22 cellular contexts compared by ENCODE assay signal in the genomic region with DNA sequence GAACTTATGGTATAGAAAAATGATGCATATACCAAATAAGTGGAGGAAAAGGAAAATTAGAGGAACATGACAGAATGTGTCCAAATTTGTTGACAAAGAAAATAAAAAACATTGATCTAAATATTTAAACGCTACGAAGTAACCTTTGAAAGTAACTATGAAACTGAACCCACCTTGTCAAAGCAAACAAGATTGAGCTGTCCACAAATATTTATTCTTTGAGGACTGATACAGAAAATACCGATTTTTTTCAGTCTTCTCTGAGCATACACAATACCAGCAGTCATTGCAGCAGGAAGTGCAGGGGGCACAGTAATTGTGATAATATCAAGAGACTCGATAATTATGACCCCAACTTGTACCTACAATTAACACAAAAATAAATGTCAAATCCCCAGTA. TPM values are rescaled to one million over a fixed set of nuclear protein-coding genes. Genes with fewer than 3 reads are reported as not detected.
A peak's percentile ranks its signal among the peaks of the same experiment; 100 is the strongest.
DNase-seq lines count a peak whose midpoint lies in the region; ATAC-seq, FAIRE-seq and TF ChIP-seq lines count a peak whose summit lies in the region.
"Had no signal": no experiment of that assay in that cellular context is flagged by ENCODE, and none has a peak within 500 bp of the region (broad histone marks: within the 10 kb centered on the region; RNA-seq: fewer than 3 reads in every experiment).

No MANE protein-coding gene starts in this region.

- H3K36me3 ChIP-seq in HepG2 (replicated peaks in 1 of 2; ENCODE audit: control insufficient read depth in 1 of 2, insufficient read depth in 2 of 2, low read length in 2 of 2), result peaks cover 9 to 67% of the 10 kb centered on the region in 2 experiments
- peaks cover 47% of the 10 kb centered on the region for H3K36me3 ChIP-seq in PC-3 (ENCODE audit: low read depth, low read length)

- H3K4me3 ChIP-seq in HepG2 (replicated peaks in 1 of 3; ENCODE audit: insufficient read depth in 1 of 3, low read depth in 2 of 3, low read length in 3 of 3) (no peak overlapping the region), PC-3 (ENCODE audit: low read length) (no peak overlapping the region)
- H3K4me3 ChIP-seq: Peyer's patch, SJCRH30 had no signal

- FAIRE-seq in HepG2 (lab: Jason Lieb, UNC), result peak; percentile 28
- FAIRE-seq: GM19239, H1 had no signal

- 2% methylated on average over 4 of the region's 4 CpGs for WGBS in HepG2 (ENCODE audit: low lambda C conversion rate)

- H3K9me3 ChIP-seq in HepG2 (ENCODE audit: low read length) (no peaks in the 10 kb centered on the region), PC-3 (ENCODE audit: low read length) (no peaks in the 10 kb centered on the region)
- H3K9me3 ChIP-seq: Peyer's patch, SJCRH30 had no signal

- H3K27ac ChIP-seq in HepG2 (ENCODE audit: extremely low read length, insufficient read depth, low read length), result peak overlapping the region; percentile 46
- no peak overlapping the region for H3K27ac ChIP-seq in PC-3 (ENCODE audit: low read length)
- H3K27ac ChIP-seq: 22Rv1, Peyer's patch, SJCRH30 had no signal

- TF ChIP-seq RAD21 in HepG2 (CRISPR knock-in tag; IDR thresholded peaks at IDR 0.05), result no peak

- TF ChIP-seq CTCF in HepG2 (CRISPR knock-in tag; IDR thresholded peaks at IDR 0.05) (no peak), PC-3 (conservative IDR thresholded peaks at IDR 0.05; ENCODE audit: low read depth, low read length) (no peak)

- peak in 2 of 3 experiments; percentile 36 to 84 for DNase-seq in NCI-H1417 (lab: John Stamatoyannopoulos, UW)
- DNase-seq in NCI-H1417 treated with DMSO at 0.1 percent for 48 hours (lab: John Stamatoyannopoulos, UW), result no peak
- peak; percentile 34 for DNase-seq in NCI-H774 (lab: John Stamatoyannopoulos, UW)
- DNase-seq in HepG2 (ENCODE audit: low spot score), result peak; percentile 68
- no peak for DNase-seq in GM19240 (ENCODE audit: insufficient read length, low spot score)
- DNase-seq in PC-3, result no peak
- DNase-seq: AML-193; C1 segment of cervical spinal cord; CD8-positive, alpha-beta memory T cell; EL; GF-D8; KG1; NCI-H1694 treated with DMSO at 0.1 percent for 48 hours; NCI-H446; NCI-H526 treated with DMSO at 0.1 percent for 48 hours; Peyer's patch; SJCRH30 had no signal

- peaks cover 24% of the 10 kb centered on the region for H3K4me1 ChIP-seq in HepG2 (ENCODE audit: insufficient read depth, low read length)
- H3K4me1 ChIP-seq in PC-3 (ENCODE audit: insufficient read depth, low read length), result peaks cover 16% of the 10 kb centered on the region
- H3K4me1 ChIP-seq: Peyer's patch, SJCRH30 had no signal

- BruUV-seq in HepG2 (replicated peaks; lab: Mats Ljungman, UMichigan) (no TSS peak), PC-3 (replicated peaks; lab: Mats Ljungman, UMichigan) (no TSS peak)

- H3K9ac ChIP-seq in HepG2 (ENCODE audit: insufficient read depth, low read depth, low read length) (no peak overlapping the region), PC-3 (ENCODE audit: low read length) (no peak overlapping the region)

- H3K4me2 ChIP-seq in HepG2 (ENCODE audit: low read depth, low read length) (peak overlapping the region; percentile 30; the same call in 1 of the 2 replicates), PC-3 (ENCODE audit: low read length) (no peak overlapping the region)

- no peaks in the 10 kb centered on the region for H3K9me2 ChIP-seq in PC-3 (replicated peaks; ENCODE audit: low read length)

- H3K27me3 ChIP-seq in HepG2 (ENCODE audit: control insufficient read depth in 1 of 2, insufficient read depth in 2 of 2, low read length in 2 of 2), result no peaks in the 10 kb centered on the region
- H3K27me3 ChIP-seq in PC-3 (ENCODE audit: low read length), result no peaks in the 10 kb centered on the region
- H3K27me3 ChIP-seq: Peyer's patch, SJCRH30 had no signal

- ATAC-seq in HepG2, result peak; percentile 95
- ATAC-seq in HG02852 (IDR thresholded peaks at IDR 0.05; ENCODE audit: unreplicated experiment), result no peak
- no peak for ATAC-seq in PC-3
- no peak for ATAC-seq in HG02840 (IDR thresholded peaks at IDR 0.05; ENCODE audit: low FRiP score, unreplicated experiment)

- H4K20me1 ChIP-seq in HepG2 (ENCODE audit: insufficient read depth, low read length) (peaks cover 3% of the 10 kb centered on the region; the same call in 1 of the 2 replicates), PC-3 (ENCODE audit: low read length) (no peaks in the 10 kb centered on the region)

- TF ChIP-seq EP300 in HepG2 (IDR thresholded peaks at IDR 0.05; ENCODE audit: low read depth in 2 of 2, low read length in 2 of 2) (peak in 1 of 2 experiments; percentile 71; a peak in 2 of 4 replicates), HepG2 (CRISPR knock-in tag; IDR thresholded peaks at IDR 0.05; ENCODE audit: borderline replicate concordance) (no peak)

- H3F3A ChIP-seq in PC-3 (ENCODE audit: low read length, unreplicated experiment), result no peaks in the 10 kb centered on the region

- no peak for TF ChIP-seq POLR2A in HepG2 (IDR thresholded peaks at IDR 0.05; ENCODE audit: insufficient read depth in 1 of 2, low read depth in 2 of 2, low read length in 2 of 2)

- intact Hi-C loops in HepG2 (cut with micrococcal nuclease; ENCODE audit: unreplicated experiment), result no loop called here
- intact Hi-C loops in PC-3 (cut with micrococcal nuclease), result no loop called here

- POLR2A ChIA-PET in HepG2 (lab: Yijun Ruan, JAX), result interaction anchor here (1.0 to 1.9 kb wide), 3 partner anchors 125 to 137 kb away, joined by 3 to 5 read pairs (median 4); no protein-coding TSS in a partner anchor
- POLR2A ChIA-PET in PC-3 (lab: Charles Lee; ENCODE audit: unreplicated experiment), result interaction anchor here (0.7 kb wide), 1 partner anchor 187 kb away, joined by 3 read pairs; no protein-coding TSS in a partner anchor

- no peaks in the 10 kb centered on the region for H3K79me2 ChIP-seq in HepG2 (ENCODE audit: insufficient read depth, low read length)
- H3K79me2 ChIP-seq in PC-3 (ENCODE audit: low read length), result no peaks in the 10 kb centered on the region

- no peak overlapping the region for H2AFZ ChIP-seq in HepG2 (ENCODE audit: low read length)
- no peak overlapping the region for H2AFZ ChIP-seq in PC-3 (ENCODE audit: low read length)

- in situ Hi-C loops in HepG2 (cut with HindIII; ENCODE audit: extremely low pct_ligation_motif_present, low pct_unique_long_range_greater_than_20kb), result no loop called here

- CTCF ChIA-PET in HepG2 (lab: Yijun Ruan, JAX; ENCODE audit: low intra/inter-chr PET ratio, low total read pairs), result no interaction called here
- CTCF ChIA-PET in PC-3 (lab: Charles Lee), result no interaction called here

TF ChIP-seq in HepG2, 621 proteins besides CTCF, POLR2A, EP300 and RAD21 (continues in another document):
- TF ChIP-seq RARA (CRISPR knock-in tag; IDR thresholded peaks at IDR 0.05) (peak; percentile 62; the same call in 1 of the 2 replicates), HOXD1 (CRISPR knock-in tag; IDR thresholded peaks at IDR 0.05) (0 out of 2 replicates have a peak, but pooled peaks have one; percentile 52)

RNA-seq across cellular contexts. Expression of gene ATP13A3, which starts 40.0 kb away (rescaled TPM):
- total RNA-seq in HepG2 (2016; rRNA removed; fragmentation: Illumina TruSeq; extraction: Trizol), result 80.8 and 82.6 TPM in 2 replicates
- 24.1 and 34.0 TPM in 2 replicates for total RNA-seq in HepG2 (2016; cell fraction: cytosol; rRNA removed; fragmentation: Illumina TruSeq; extraction: Trizol; ENCODE audit: low read depth)
- total RNA-seq in HepG2 (2016; cell fraction: insoluble cytoplasmic fraction; rRNA removed; fragmentation: Illumina TruSeq; extraction: Trizol), result 77.1 and 79.8 TPM in 2 replicates
- total RNA-seq in HepG2 (2016; cell fraction: membrane; rRNA removed; fragmentation: Illumina TruSeq; extraction: Trizol), result 63.8 and 77.4 TPM in 2 replicates
- total RNA-seq in HepG2 (2016; cell fraction: nucleus; rRNA removed; fragmentation: Illumina TruSeq; extraction: Trizol), result 96.6 and 107 TPM in 2 replicates
- 34.8 and 44.9 TPM in 2 replicates for polyA plus RNA-seq in HepG2 (2011; rRNA removed)
- 14.3 and 23.1 TPM in 2 replicates for polyA plus RNA-seq in HepG2 (2011; cell fraction: cytosol; rRNA removed)
- polyA plus RNA-seq in HepG2 (2011; cell fraction: nucleus; rRNA removed), result 23.0 and 36.3 TPM in 2 replicates
- 42.7 and 47.6 TPM in 2 replicates for polyA plus RNA-seq in HepG2 (2012)
- polyA plus RNA-seq in HepG2 (2016; cell fraction: cytosol; fragmentation: Illumina TruSeq; extraction: Trizol; ENCODE audit: low read depth), result 1.1 and 1.3 TPM in 2 replicates
- 25.7 and 29.2 TPM in 2 replicates for polyA plus RNA-seq in HepG2 (2016; cell fraction: insoluble cytoplasmic fraction; fragmentation: Illumina TruSeq; extraction: Trizol; ENCODE audit: low read depth)
- polyA plus RNA-seq in HepG2 (2016; cell fraction: membrane; fragmentation: Illumina TruSeq; extraction: Trizol; ENCODE audit: low read depth), result 7.0 and 8.6 TPM in 2 replicates
- 50.7 and 55.8 TPM in 2 replicates for polyA plus RNA-seq in HepG2 (2016; cell fraction: nucleus; fragmentation: Illumina TruSeq; extraction: Trizol; ENCODE audit: insufficient read depth, low read depth)
- 73.3 and 126 TPM in 2 replicates for polyA minus RNA-seq in HepG2 (2011; rRNA and poly(A)+ RNA removed; ENCODE audit: low replicate concordance)
- polyA minus RNA-seq in HepG2 (2011; cell fraction: cytosol; rRNA and poly(A)+ RNA removed), result 74.1 and 95.7 TPM in 2 replicates
- polyA minus RNA-seq in HepG2 (2011; cell fraction: nucleus; rRNA and poly(A)+ RNA removed), result 164 and 199 TPM in 2 replicates
- total RNA-seq in PC-3 (2014; rRNA removed), result 69.4 and 101 TPM in 2 replicates

RNA-seq across cellular contexts. Expression of gene GP5, which starts 47.7 kb away (rescaled TPM):
- total RNA-seq in HepG2 (2016; rRNA removed; fragmentation: Illumina TruSeq; extraction: Trizol), result not detected in 2 replicates
- not detected in 2 replicates for total RNA-seq in HepG2 (2016; cell fraction: cytosol; rRNA removed; fragmentation: Illumina TruSeq; extraction: Trizol; ENCODE audit: low read depth)
- not detected in 2 replicates for total RNA-seq in HepG2 (2016; cell fraction: insoluble cytoplasmic fraction; rRNA removed; fragmentation: Illumina TruSeq; extraction: Trizol)
- total RNA-seq in HepG2 (2016; cell fraction: membrane; rRNA removed; fragmentation: Illumina TruSeq; extraction: Trizol), result not detected in 2 replicates
- not detected in 2 replicates for total RNA-seq in HepG2 (2016; cell fraction: nucleus; rRNA removed; fragmentation: Illumina TruSeq; extraction: Trizol)
- 0.01 TPM in 1 of 2 replicates, not detected in the other for polyA plus RNA-seq in HepG2 (2011; rRNA removed)
- polyA plus RNA-seq in HepG2 (2011; cell fraction: cytosol; rRNA removed), result 0.01 TPM in 1 of 2 replicates, not detected in the other
- polyA plus RNA-seq in HepG2 (2011; cell fraction: nucleus; rRNA removed), result 0.07 TPM in 1 of 2 replicates, not detected in the other
- not detected in 2 replicates for polyA plus RNA-seq in HepG2 (2012)
- polyA plus RNA-seq in HepG2 (2016; cell fraction: cytosol; fragmentation: Illumina TruSeq; extraction: Trizol; ENCODE audit: low read depth), result not detected in 2 replicates
- not detected in 2 replicates for polyA plus RNA-seq in HepG2 (2016; cell fraction: insoluble cytoplasmic fraction; fragmentation: Illumina TruSeq; extraction: Trizol; ENCODE audit: low read depth)
- polyA plus RNA-seq in HepG2 (2016; cell fraction: membrane; fragmentation: Illumina TruSeq; extraction: Trizol; ENCODE audit: low read depth), result not detected in 2 replicates
- not detected in 2 replicates for polyA plus RNA-seq in HepG2 (2016; cell fraction: nucleus; fragmentation: Illumina TruSeq; extraction: Trizol; ENCODE audit: insufficient read depth, low read depth)
- 0.04 TPM in 1 of 2 replicates, not detected in the other for polyA minus RNA-seq in HepG2 (2011; rRNA and poly(A)+ RNA removed; ENCODE audit: low replicate concordance)
- polyA minus RNA-seq in HepG2 (2011; cell fraction: cytosol; rRNA and poly(A)+ RNA removed), result not detected in 2 replicates
- 0.25 and 0.39 TPM in 2 replicates for polyA minus RNA-seq in HepG2 (2011; cell fraction: nucleus; rRNA and poly(A)+ RNA removed)
- total RNA-seq in PC-3 (2014; rRNA removed), result not detected in 2 replicates
- total RNA-seq: Peyer's patch, SJCRH30 had no signal

Comparison
In these comparisons a context has a peak if more than half of its experiments do, and no peak if none do; other contexts are left out.
1. DNase-seq: peak in NCI-H1417 (2 of 3), NCI-H774 (single experiment) and HepG2 (single experiment); none in NCI-H1417 treated with DMSO at 0.1 percent for 48 hours (single experiment), GM19240 (single experiment) and PC-3 (single experiment).